In the genomic region with DNA sequence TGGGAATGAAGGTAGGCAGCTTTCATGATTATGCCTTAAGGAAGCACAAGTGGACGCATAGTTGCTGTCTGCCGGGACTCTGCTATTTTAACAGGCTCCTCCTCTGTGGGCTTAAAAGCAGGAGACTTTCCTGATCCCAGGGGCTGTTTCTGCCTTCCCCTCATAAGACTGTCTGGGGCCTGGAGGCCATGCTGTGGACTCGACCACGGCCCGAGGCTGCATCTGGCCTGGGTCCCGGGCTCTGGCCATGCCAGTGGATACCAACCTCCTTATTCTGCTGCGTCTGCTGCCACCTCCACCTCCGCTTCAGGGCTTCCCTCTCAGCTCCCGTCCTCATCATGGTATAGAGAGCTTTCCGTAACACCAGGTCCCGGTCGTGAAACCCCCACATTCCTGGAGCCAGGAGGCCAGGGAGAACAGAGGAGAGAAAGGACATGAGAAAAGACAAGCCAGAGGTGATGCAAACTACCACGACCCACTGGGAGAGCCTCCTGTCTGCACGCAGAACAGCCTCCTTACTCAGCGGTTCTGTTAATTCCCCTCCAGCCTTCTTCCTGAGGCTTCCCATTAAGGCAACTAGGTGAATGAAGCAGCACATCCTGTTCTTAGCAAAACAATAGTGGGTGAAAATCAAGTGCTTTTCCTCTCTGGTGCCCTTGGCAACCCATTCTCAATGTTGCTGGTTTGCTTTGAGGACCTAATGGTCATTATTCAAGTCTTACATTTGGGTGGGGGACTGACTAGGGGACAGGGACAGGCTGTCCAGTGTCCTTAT, we compare ENCODE assay signal across 23 cellular contexts.
"Had no signal": no experiment of that assay in that cellular context is flagged by ENCODE, and none has a peak within 500 bp of the region (broad histone marks: within the 10 kb centered on the region; RNA-seq: fewer than 3 reads in every experiment).

No MANE protein-coding gene starts in this region.

- H3K4me3 Mint-ChIP-seq: activated T-cell treated with anti-CD3 and anti-CD28 coated beads, Interleukin-2, amount 50 U/mL, for 72 hours; central memory CD8-positive, alpha-beta T cell; immature natural killer cell; natural killer cell had no signal

- H3K36me3 Mint-ChIP-seq: immature natural killer cell, natural killer cell had no signal

- H3K36me3 ChIP-seq: brain microvascular endothelial cell, esophagus squamous epithelium, heart right ventricle, uterus, WERI-Rb-1 had no signal

- FAIRE-seq: endothelial cell of umbilical vein had no signal

- DNase-seq: activated CD4-positive, alpha-beta T cell treated with anti-CD3 and anti-CD28 coated beads, Interleukin-2, amount 50 U/mL, for 4 hours; activated naive CD4-positive, alpha-beta T cell treated with anti-CD3 and anti-CD28 coated beads, Interleukin-2, amount 50 U/mL, for 16 hours; activated T-cell treated with anti-CD3 and anti-CD28 coated beads, Interleukin-2, amount 50 U/mL, for 72 hours; aorta; brain microvascular endothelial cell; cortex of kidney; effector CD4-positive, alpha-beta T cell; esophagus squamous epithelium; heart right ventricle; immature natural killer cell; kidney glomerular epithelial cell; natural killer cell; nucleus accumbens; posterior cingulate gyrus; retina; stimulated activated CD4-positive, alpha-beta T cell treated with anti-CD3 and anti-CD28 coated beads, Interleukin-2, amount 100 ng/mL, for 24 hours; stimulated activated naive CD4-positive, alpha-beta T cell treated with Interleukin-2 at 50 U/mL for 16 hours; T-helper 2 cell; uterus; WERI-Rb-1 had no signal

- H3K9me3 Mint-ChIP-seq: activated T-cell treated with anti-CD3 and anti-CD28 coated beads, Interleukin-2, amount 50 U/mL, for 72 hours; central memory CD8-positive, alpha-beta T cell; immature natural killer cell; natural killer cell had no signal

- H3K27me3 ChIP-seq: brain microvascular endothelial cell, esophagus squamous epithelium, heart right ventricle, tibial nerve, uterus had no signal

- ATAC-seq: activated T-cell treated with anti-CD3 and anti-CD28 coated beads, Interleukin-2, amount 50 U/mL, for 72 hours; natural killer cell had no signal

- H3K27ac Mint-ChIP-seq: activated T-cell treated with anti-CD3 and anti-CD28 coated beads, Interleukin-2, amount 50 U/mL, for 72 hours; immature natural killer cell; natural killer cell had no signal

- H3K27ac ChIP-seq: brain microvascular endothelial cell, heart right ventricle, tibial nerve, WERI-Rb-1 had no signal

- H3K4me1 ChIP-seq: esophagus squamous epithelium, tibial nerve, uterus had no signal

- H3K9me3 ChIP-seq: esophagus squamous epithelium, heart right ventricle, tibial nerve, uterus had no signal

- H3K4me1 Mint-ChIP-seq: central memory CD8-positive, alpha-beta T cell; immature natural killer cell; natural killer cell had no signal

- H3K4me3 ChIP-seq: heart right ventricle, tibial nerve, uterus had no signal
